ENCODE assay signal across 17 cellular contexts in the genomic region with DNA sequence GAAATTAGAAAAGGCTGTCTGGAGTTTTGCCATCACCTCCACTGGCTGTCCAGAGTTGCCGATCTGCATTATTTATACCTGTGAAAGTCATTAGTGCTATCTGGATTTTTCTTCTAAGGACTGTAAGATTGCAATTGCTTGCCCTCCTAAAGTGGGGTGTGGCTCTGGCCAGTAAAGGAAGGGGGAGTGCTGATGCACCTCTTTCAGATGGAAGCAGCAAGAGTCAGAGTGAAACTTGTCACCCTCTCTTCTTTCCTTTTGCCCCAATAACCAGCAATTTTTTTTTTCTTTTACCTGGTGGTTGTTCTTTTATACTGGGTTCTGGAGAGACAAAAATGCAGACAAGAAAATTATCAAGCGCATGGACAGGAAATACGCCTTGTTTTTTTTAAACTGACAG.
DNase-seq lines count a peak whose midpoint lies in the region; ATAC-seq and TF ChIP-seq lines count a peak whose summit lies in the region.
"Had no signal": no experiment of that assay in that cellular context is flagged by ENCODE, and none has a peak within 500 bp of the region (broad histone marks: within the 10 kb centered on the region; RNA-seq: fewer than 3 reads in every experiment).

No MANE protein-coding gene starts in this region.

- no peaks in the 10 kb centered on the region for H3K9me3 ChIP-seq in body of pancreas
- H3K9me3 ChIP-seq: BLaER1, Caco-2 had no signal

- H3K27ac ChIP-seq in body of pancreas: no peak overlapping the region
- H3K27ac ChIP-seq: 22Rv1, BLaER1, C4-2B had no signal

- 54 to 69% methylated on average over 3 of the region's 3 CpGs for WGBS in body of pancreas, 2 donors

- TF ChIP-seq POLR2A in body of pancreas (IDR thresholded peaks at IDR 0.05): no peak

- no peaks in the 10 kb centered on the region for H3K36me3 ChIP-seq in body of pancreas (replicated peaks in 1 of 2; ENCODE audit: insufficient read depth in 1 of 2, low read depth in 2 of 2)
- H3K36me3 ChIP-seq: BLaER1 had no signal

- H3K27me3 ChIP-seq in body of pancreas: no peaks in the 10 kb centered on the region
- H3K27me3 ChIP-seq: BLaER1 had no signal

- H3K4me1 ChIP-seq in body of pancreas: no peaks in the 10 kb centered on the region
- H3K4me1 ChIP-seq: BLaER1, Caco-2 had no signal

- no peak overlapping the region for H3K4me3 ChIP-seq in body of pancreas
- H3K4me3 ChIP-seq: BLaER1 had no signal

- ATAC-seq in GM18867 (IDR thresholded peaks at IDR 0.05; ENCODE audit: unreplicated experiment): peak; percentile 57
- ATAC-seq in body of pancreas: peak; percentile 6
- ATAC-seq: CD8-positive, alpha-beta T cell had no signal

- no peak for TF ChIP-seq CTCF in body of pancreas (IDR thresholded peaks at IDR 0.05)

- intact Hi-C loops in body of pancreas (cut with DNase I): no loop called here

- DNase-seq in RPMI8226 (peak; percentile 6), body of pancreas (no peak), nucleus accumbens (lab: John Stamatoyannopoulos, UW) (no peak), NCI-H2196 (lab: John Stamatoyannopoulos, UW; ENCODE audit: unreplicated experiment) (no peak)
- DNase-seq in effector CD4-positive, alpha-beta T cell: no peak
- DNase-seq: Caco-2; CD4-positive, CD25-positive, alpha-beta regulatory T cell; CD8-positive, alpha-beta T cell; DMS153; EL; GDM1; H7; HCEC 1CT had no signal
